Comparison of ENCODE assay signal across 9 cellular contexts in genomic region chr9:1005043-1005667, GRCh38. TPM values are rescaled to one million over a fixed set of nuclear protein-coding genes. Genes with fewer than 3 reads are reported as not detected.
DNase-seq lines count a peak whose midpoint lies in the region; ATAC-seq and TF ChIP-seq lines count a peak whose summit lies in the region.
"Had no signal": no experiment of that assay in that cellular context is flagged by ENCODE, and none has a peak within 500 bp of the region (broad histone marks: within the 10 kb centered on the region; RNA-seq: fewer than 3 reads in every experiment).

No MANE protein-coding gene starts in this region.

- DNase-seq in D341Med (ENCODE audit: low spot score) (peak; percentile 49), SKM-1 (lab: John Stamatoyannopoulos, UW; ENCODE audit: unreplicated experiment) (peak; percentile 59), fibroblast of lung (ENCODE audit: low read depth in 2 of 2) (peak; percentile 42 to 49), osteoblast (ENCODE audit: insufficient read length, low spot score, missing footprints) (peak; percentile 80), DMS79 treated with DMSO at 0.1 percent for 48 hours (lab: John Stamatoyannopoulos, UW) (no peak)
- DNase-seq in Jurkat, Clone E6-1 (ENCODE audit: low read depth, low spot score), result peak; percentile 91
- DNase-seq in stimulated activated naive CD4-positive, alpha-beta T cell (lab: John Stamatoyannopoulos, UW), result no peak

- no peaks in the 10 kb centered on the region for H3K4me1 ChIP-seq in fibroblast of lung (ENCODE audit: control insufficient read depth, extremely low read depth, insufficient read depth, low read length)
- peaks cover 4% of the 10 kb centered on the region for H3K4me1 ChIP-seq in osteoblast (ENCODE audit: insufficient read depth, low read length)

- H3K4me2 ChIP-seq in fibroblast of lung (ENCODE audit: extremely low read depth, insufficient read depth, low read length) (no peak overlapping the region), osteoblast (ENCODE audit: insufficient read depth, low read length) (no peak overlapping the region)

- H3K9me3 ChIP-seq in fibroblast of lung (ENCODE audit: control insufficient read depth, insufficient read depth, low read depth, low read length) (no peaks in the 10 kb centered on the region), osteoblast (ENCODE audit: low read depth, low read length) (no peaks in the 10 kb centered on the region)

- TF ChIP-seq CTCF in fibroblast of lung (conservative IDR thresholded peaks at IDR 0.05 in 1 of 2, IDR thresholded peaks at IDR 0.05 in 1 of 2; ENCODE audit: low read depth in 1 of 2, low read length in 2 of 2) (peak; percentile 48 to 59), osteoblast (IDR thresholded peaks at IDR 0.05; ENCODE audit: extremely low read depth, low read depth, low read length) (peak; percentile 71)

- no peak overlapping the region for H3K4me3 ChIP-seq in Jurkat, Clone E6-1 (ENCODE audit: low read length)
- H3K4me3 ChIP-seq in fibroblast of lung (replicated peaks in 1 of 4; ENCODE audit: control extremely low read depth in 1 of 4, insufficient read depth in 1 of 4, low read depth in 3 of 4, low read length in 4 of 4) (no peak overlapping the region), osteoblast (ENCODE audit: insufficient read depth, low read length) (no peak overlapping the region)

- H3K79me2 ChIP-seq in fibroblast of lung (ENCODE audit: control insufficient read depth, insufficient read depth, low read length), result no peaks in the 10 kb centered on the region
- H3K79me2 ChIP-seq in osteoblast (ENCODE audit: insufficient read depth, low read length), result no peaks in the 10 kb centered on the region

- ATAC-seq in GM18909 (IDR thresholded peaks at IDR 0.05; ENCODE audit: poor library complexity, unreplicated experiment), result peak; percentile 58

- H2AFZ ChIP-seq in fibroblast of lung (ENCODE audit: low read length), result no peak overlapping the region
- no peak overlapping the region for H2AFZ ChIP-seq in osteoblast (ENCODE audit: low read length)

- H4K20me1 ChIP-seq in fibroblast of lung (ENCODE audit: control insufficient read depth, extremely low read depth, insufficient read depth, low read length) (no peaks in the 10 kb centered on the region), osteoblast (ENCODE audit: insufficient read depth, low read length) (no peaks in the 10 kb centered on the region)

- H3K27ac ChIP-seq in fibroblast of lung (ENCODE audit: insufficient read depth, low read length), result no peak overlapping the region
- no peak overlapping the region for H3K27ac ChIP-seq in osteoblast (ENCODE audit: low read depth, low read length)

- no peaks in the 10 kb centered on the region for H3K27me3 ChIP-seq in fibroblast of lung (ENCODE audit: control insufficient read depth, insufficient read depth, low read length)
- no peaks in the 10 kb centered on the region for H3K27me3 ChIP-seq in osteoblast (ENCODE audit: insufficient read depth, low read length)

- H3K36me3 ChIP-seq in fibroblast of lung (ENCODE audit: control insufficient read depth, insufficient read depth, low read length), result no peaks in the 10 kb centered on the region
- no peaks in the 10 kb centered on the region for H3K36me3 ChIP-seq in osteoblast (ENCODE audit: insufficient read depth, low read length)

- no peak overlapping the region for H3K9ac ChIP-seq in fibroblast of lung (ENCODE audit: insufficient read depth, low read length)

RNA-seq across cellular contexts. Expression of gene DMRT3, which starts 28.7 kb away (rescaled TPM):
- not detected for polyA plus RNA-seq in Jurkat, Clone E6-1 (2012; ENCODE audit: insufficient read depth, insufficient read length)
- not detected in 2 replicates for total RNA-seq in fibroblast of lung
- polyA plus RNA-seq in fibroblast of lung, result not detected in 2 replicates
- polyA plus RNA-seq in fibroblast of lung (2012), result not detected in 2 replicates
- not detected in 2 replicates for polyA minus RNA-seq in fibroblast of lung (ENCODE audit: low replicate concordance)
- total RNA-seq in osteoblast, result not detected in 2 replicates
- total RNA-seq: T-helper 2 cell treated with Interferon-gamma antibody and Interleukin-4, amounts not matched to agents 100 ng/mL and 5 ng/mL, for 36 hours had no signal

RNA-seq across cellular contexts. Expression of gene DMRT2, which starts 45.0 kb away (rescaled TPM):
- not detected for polyA plus RNA-seq in Jurkat, Clone E6-1 (2012; ENCODE audit: insufficient read depth, insufficient read length)
- not detected in 2 replicates for total RNA-seq in fibroblast of lung
- polyA plus RNA-seq in fibroblast of lung, result 0.16 TPM in 1 of 2 replicates, not detected in the other
- polyA plus RNA-seq in fibroblast of lung (2012), result 0.06 TPM in 1 of 2 replicates, not detected in the other
- polyA minus RNA-seq in fibroblast of lung (ENCODE audit: low replicate concordance), result not detected in 2 replicates
- not detected in 2 replicates for total RNA-seq in osteoblast

Comparison
In these comparisons a context has a peak if more than half of its experiments do, and no peak if none do; other contexts are left out.
1. DNase-seq: peak in D341Med (single experiment), Jurkat, Clone E6-1 (single experiment), SKM-1 (single experiment), fibroblast of lung (2 of 2) and osteoblast (single experiment); none in stimulated activated naive CD4-positive, alpha-beta T cell (0 of 6) and DMS79 treated with DMSO at 0.1 percent for 48 hours (single experiment).